1 cellular context compared by ENCODE assay signal in the genomic region with DNA sequence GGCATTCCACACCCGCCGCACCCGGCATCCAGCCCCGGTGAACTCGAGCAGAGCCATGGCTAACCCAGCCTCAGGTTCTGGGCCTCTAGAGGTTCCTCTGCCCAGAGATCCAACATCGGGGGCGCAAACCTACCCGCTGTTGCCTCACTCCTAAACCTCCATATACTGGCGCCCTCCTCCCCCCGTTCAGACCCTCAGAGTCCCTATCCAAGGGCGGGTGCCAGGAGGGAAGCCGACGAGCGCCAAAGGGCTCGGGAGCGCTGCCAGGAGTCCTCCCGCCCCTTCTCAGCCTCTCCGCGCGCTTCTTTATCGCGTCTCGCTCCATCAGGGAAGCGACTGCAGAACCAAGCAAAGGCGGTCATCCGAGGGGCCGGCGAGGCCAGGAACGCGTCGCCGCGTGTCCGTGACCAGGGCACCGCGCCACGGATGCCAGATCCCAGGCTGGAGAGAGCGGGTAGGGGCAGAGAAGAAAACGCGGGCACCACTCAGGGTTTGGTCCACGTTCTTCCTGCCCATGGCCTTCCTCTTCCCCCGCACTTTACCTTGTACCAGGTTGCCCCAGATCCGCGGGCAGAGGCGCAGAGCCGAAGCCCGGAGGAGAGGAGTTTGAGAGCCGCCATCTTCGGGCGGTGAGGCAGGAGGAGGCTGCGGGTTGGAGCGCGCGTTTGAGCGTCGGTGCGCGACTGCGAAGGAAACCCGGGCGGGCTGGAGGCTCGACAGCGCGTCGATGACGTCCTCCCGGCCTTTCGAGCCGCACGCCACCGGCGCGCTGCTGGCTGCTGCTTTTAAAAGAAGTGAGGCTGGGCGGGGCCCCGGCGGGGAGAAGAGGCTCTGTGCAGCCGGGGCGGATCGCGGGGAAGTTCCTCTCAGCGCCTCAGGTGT.
TF ChIP-seq lines count a peak whose summit lies in the region.

A gene (minus strand): TSS at position 687 of the 882 bp plus-strand sequence. CDS start 67 bp downstream, at position 620.

TF ChIP-seq in HepG2, 621 proteins besides CTCF, POLR2A, EP300 and RAD21 (continued from another document):
- 0 out of 2 replicates have a peak, but pooled peaks have one; percentile 29 for TF ChIP-seq ZNF547 (CRISPR knock-in tag; IDR thresholded peaks at IDR 0.05)
- TF ChIP-seq, protein P1, sequence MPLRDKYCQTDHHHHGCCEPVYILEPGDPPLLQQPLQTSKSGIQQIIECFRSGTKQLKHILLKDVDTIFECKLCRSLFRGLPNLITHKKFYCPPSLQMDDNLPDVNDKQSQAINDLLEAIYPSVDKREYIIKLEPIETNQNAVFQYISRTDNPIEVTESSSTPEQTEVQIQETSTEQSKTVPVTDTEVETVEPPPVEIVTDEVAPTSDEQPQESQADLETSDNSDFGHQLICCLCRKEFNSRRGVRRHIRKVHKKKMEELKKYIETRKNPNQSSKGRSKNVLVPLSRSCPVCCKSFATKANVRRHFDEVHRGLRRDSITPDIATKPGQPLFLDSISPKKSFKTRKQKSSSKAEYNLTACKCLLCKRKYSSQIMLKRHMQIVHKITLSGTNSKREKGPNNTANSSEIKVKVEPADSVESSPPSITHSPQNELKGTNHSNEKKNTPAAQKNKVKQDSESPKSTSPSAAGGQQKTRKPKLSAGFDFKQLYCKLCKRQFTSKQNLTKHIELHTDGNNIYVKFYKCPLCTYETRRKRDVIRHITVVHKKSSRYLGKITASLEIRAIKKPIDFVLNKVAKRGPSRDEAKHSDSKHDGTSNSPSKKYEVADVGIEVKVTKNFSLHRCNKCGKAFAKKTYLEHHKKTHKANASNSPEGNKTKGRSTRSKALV (CRISPR knock-in tag; IDR thresholded peaks at IDR 0.05), result peak; percentile 47
- TF ChIP-seq ZFY (CRISPR knock-in tag; IDR thresholded peaks at IDR 0.05), result no peak
- TF ChIP-seq HNRNPLL (IDR thresholded peaks at IDR 0.05; ENCODE audit: low read depth, low read length, poor library complexity, severe bottlenecking), result peak; percentile 50
- TF ChIP-seq, protein P2, sequence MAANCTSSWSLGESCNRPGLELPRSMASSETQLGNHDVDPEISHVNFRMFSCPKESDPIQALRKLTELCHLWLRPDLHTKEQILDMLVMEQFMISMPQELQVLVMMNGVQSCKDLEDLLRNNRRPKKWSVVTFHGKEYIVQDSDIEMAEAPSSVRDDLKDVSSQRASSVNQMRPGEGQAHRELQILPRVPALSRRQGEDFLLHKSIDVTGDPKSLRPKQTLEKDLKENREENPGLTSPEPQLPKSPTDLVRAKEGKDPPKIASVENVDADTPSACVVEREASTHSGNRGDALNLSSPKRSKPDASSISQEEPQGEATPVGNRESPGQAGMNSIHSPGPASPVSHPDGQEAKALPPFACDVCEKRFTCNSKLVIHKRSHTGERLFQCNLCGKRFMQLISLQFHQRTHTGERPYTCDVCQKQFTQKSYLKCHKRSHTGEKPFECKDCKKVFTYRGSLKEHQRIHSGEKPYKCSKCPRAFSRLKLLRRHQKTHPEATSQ (CRISPR knock-in tag; IDR thresholded peaks at IDR 0.05; ENCODE audit: borderline replicate concordance), result no peak
- TF ChIP-seq ZNF792 (CRISPR knock-in tag; IDR thresholded peaks at IDR 0.05), result no peak
- 0 out of 2 replicates have a peak, but pooled peaks have one; percentile 31 for TF ChIP-seq ZNF788 (CRISPR knock-in tag; IDR thresholded peaks at IDR 0.05; ENCODE audit: borderline replicate concordance)
- TF ChIP-seq, protein P3, sequence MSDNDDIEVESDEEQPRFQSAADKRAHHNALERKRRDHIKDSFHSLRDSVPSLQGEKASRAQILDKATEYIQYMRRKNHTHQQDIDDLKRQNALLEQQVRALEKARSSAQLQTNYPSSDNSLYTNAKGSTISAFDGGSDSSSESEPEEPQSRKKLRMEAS (IDR thresholded peaks at IDR 0.05), result 0 out of 2 replicates have a peak, but pooled peaks have one; percentile 47
- TF ChIP-seq YY1 (IDR thresholded peaks at IDR 0.05; ENCODE audit: insufficient read depth, insufficient replicate concordance, low read depth, low read length), result peak; percentile 40
- TF ChIP-seq, protein P4, sequence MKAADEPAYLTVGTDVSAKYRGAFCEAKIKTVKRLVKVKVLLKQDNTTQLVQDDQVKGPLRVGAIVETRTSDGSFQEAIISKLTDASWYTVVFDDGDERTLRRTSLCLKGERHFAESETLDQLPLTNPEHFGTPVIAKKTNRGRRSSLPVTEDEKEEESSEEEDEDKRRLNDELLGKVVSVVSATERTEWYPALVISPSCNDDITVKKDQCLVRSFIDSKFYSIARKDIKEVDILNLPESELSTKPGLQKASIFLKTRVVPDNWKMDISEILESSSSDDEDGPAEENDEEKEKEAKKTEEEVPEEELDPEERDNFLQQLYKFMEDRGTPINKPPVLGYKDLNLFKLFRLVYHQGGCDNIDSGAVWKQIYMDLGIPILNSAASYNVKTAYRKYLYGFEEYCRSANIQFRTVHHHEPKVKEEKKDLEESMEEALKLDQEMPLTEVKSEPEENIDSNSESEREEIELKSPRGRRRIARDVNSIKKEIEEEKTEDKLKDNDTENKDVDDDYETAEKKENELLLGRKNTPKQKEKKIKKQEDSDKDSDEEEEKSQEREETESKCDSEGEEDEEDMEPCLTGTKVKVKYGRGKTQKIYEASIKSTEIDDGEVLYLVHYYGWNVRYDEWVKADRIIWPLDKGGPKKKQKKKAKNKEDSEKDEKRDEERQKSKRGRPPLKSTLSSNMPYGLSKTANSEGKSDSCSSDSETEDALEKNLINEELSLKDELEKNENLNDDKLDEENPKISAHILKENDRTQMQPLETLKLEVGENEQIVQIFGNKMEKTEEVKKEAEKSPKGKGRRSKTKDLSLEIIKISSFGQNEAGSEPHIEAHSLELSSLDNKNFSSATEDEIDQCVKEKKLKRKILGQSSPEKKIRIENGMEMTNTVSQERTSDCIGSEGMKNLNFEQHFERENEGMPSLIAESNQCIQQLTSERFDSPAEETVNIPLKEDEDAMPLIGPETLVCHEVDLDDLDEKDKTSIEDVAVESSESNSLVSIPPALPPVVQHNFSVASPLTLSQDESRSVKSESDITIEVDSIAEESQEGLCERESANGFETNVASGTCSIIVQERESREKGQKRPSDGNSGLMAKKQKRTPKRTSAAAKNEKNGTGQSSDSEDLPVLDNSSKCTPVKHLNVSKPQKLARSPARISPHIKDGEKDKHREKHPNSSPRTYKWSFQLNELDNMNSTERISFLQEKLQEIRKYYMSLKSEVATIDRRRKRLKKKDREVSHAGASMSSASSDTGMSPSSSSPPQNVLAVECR (CRISPR knock-in tag; IDR thresholded peaks at IDR 0.05; ENCODE audit: borderline replicate concordance), result peak; percentile 29; the same call in 1 of the 2 replicates
- peak; percentile 45; the same call in 1 of the 2 replicates for TF ChIP-seq POLR2G (IDR thresholded peaks at IDR 0.05; ENCODE audit: low read depth, low read length)
- peak; percentile 41; the same call in 1 of the 2 replicates for TF ChIP-seq ZNF777 (CRISPR knock-in tag; IDR thresholded peaks at IDR 0.05)
- TF ChIP-seq, protein P5, sequence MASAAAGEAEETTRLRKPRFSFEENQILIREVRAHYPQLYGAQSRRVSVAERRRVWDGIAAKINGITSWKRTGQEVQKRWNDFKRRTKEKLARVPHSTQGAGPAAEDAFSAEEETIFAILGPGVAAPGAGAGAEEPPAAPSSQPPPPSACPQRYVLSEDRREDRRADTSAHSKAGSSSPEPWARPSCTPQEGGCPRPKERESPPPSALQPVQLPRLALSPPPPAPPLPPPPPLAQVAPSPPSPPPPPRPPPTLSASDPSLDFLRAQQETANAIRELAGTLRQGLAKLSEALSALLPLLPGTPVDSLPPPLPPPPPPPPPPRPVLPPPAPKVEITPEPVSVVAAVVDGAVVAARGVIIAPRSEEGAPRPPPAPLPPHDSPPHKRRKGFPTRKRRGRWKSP (CRISPR knock-in tag; IDR thresholded peaks at IDR 0.05), result peak; percentile 42; the same call in 1 of the 2 replicates
- TF ChIP-seq LCORL (IDR thresholded peaks at IDR 0.05), result no peak
- 0 out of 2 replicates have a peak, but pooled peaks have one; percentile 39 for TF ChIP-seq LCORL (CRISPR knock-in tag; IDR thresholded peaks at IDR 0.05)
- no peak for TF ChIP-seq PRPF4 (IDR thresholded peaks at IDR 0.05; ENCODE audit: low read depth, low read length, poor library complexity, severe bottlenecking)
- 0 out of 2 replicates have a peak, but pooled peaks have one; percentile 15 for TF ChIP-seq ZNF253 (CRISPR knock-in tag; IDR thresholded peaks at IDR 0.05; ENCODE audit: borderline replicate concordance)
- peak; percentile 25; the same call in 1 of the 2 replicates for TF ChIP-seq NRL (CRISPR knock-in tag; IDR thresholded peaks at IDR 0.05; ENCODE audit: borderline replicate concordance)
- 0 out of 2 replicates have a peak, but pooled peaks have one; percentile 11 for TF ChIP-seq THAP11 (CRISPR knock-in tag; IDR thresholded peaks at IDR 0.05)
- TF ChIP-seq, protein P6, sequence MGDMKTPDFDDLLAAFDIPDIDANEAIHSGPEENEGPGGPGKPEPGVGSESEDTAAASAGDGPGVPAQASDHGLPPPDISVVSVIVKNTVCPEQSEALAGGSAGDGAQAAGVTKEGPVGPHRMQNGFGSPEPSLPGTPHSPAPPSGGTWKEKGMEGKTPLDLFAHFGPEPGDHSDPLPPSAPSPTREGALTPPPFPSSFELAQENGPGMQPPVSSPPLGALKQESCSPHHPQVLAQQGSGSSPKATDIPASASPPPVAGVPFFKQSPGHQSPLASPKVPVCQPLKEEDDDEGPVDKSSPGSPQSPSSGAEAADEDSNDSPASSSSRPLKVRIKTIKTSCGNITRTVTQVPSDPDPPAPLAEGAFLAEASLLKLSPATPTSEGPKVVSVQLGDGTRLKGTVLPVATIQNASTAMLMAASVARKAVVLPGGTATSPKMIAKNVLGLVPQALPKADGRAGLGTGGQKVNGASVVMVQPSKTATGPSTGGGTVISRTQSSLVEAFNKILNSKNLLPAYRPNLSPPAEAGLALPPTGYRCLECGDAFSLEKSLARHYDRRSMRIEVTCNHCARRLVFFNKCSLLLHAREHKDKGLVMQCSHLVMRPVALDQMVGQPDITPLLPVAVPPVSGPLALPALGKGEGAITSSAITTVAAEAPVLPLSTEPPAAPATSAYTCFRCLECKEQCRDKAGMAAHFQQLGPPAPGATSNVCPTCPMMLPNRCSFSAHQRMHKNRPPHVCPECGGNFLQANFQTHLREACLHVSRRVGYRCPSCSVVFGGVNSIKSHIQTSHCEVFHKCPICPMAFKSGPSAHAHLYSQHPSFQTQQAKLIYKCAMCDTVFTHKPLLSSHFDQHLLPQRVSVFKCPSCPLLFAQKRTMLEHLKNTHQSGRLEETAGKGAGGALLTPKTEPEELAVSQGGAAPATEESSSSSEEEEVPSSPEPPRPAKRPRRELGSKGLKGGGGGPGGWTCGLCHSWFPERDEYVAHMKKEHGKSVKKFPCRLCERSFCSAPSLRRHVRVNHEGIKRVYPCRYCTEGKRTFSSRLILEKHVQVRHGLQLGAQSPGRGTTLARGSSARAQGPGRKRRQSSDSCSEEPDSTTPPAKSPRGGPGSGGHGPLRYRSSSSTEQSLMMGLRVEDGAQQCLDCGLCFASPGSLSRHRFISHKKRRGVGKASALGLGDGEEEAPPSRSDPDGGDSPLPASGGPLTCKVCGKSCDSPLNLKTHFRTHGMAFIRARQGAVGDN (CRISPR knock-in tag; IDR thresholded peaks at IDR 0.05), result peak; percentile 76
- peak; percentile 20; the same call in 1 of the 2 replicates for TF ChIP-seq GABPB1 (CRISPR knock-in tag; IDR thresholded peaks at IDR 0.05)
TF ChIP-seq in HepG2: peak in this region for 19.
